11 cellular contexts compared by ENCODE assay signal in the genomic region with DNA sequence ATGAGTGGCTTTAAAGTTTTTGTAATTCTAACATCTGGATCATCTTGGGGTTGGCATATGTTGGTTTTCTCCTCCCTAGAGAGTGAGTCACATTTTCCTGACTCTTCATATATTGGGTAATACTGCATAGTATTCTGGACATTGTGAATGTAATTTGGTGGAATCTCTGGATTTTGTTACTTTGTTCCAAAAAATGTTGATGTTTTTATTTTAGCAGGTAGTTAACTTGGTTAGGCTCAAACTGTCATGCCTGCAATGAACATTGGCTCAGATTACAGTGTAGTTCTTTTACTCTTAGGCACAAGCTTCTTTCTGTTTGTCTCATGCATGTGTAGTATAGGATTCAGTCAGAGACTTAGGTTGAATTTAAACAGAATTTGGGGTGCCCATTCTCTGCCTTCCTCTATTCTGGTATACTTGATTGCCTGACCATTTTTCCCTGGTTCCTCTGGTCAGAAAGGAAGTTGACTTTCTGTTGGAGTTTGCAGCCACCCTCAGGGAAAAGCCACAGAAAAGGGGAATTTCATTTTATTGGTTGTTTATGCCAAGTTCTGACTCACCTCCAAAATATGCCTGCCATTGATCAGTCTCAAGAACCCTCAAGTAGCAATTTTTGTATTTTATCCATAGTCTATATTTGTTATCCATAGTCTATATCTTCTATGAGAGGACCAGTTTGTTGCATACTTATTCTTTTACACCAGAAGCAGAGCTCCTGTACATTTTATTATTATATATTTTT.
A peak's percentile ranks its signal among the peaks of the same experiment; 100 is the strongest.
DNase-seq lines count a peak whose midpoint lies in the region; FAIRE-seq and TF ChIP-seq lines count a peak whose summit lies in the region.
"Had no signal": no experiment of that assay in that cellular context is flagged by ENCODE, and none has a peak within 500 bp of the region (broad histone marks: within the 10 kb centered on the region; RNA-seq: fewer than 3 reads in every experiment).

No MANE protein-coding gene starts in this region.

- DNase-seq in AG08395 (ENCODE audit: low spot score) (peak; percentile 72), H54 (ENCODE audit: insufficient read length, low spot score) (peak; percentile 5), T1000 (lab: John Stamatoyannopoulos, UW) (peak; percentile 11), foreskin melanocyte (peak; percentile 53), COR-L47 (lab: John Stamatoyannopoulos, UW) (no peak), prostate gland (ENCODE audit: low spot score) (no peak), cerebellar cortex (ENCODE audit: low spot score) (no peak), SW480 (ENCODE audit: low spot score) (no peak)
- DNase-seq: activated naive CD8-positive, alpha-beta T cell treated with anti-CD3 and anti-CD28 coated beads for 36 hours; MM.1S; stimulated activated CD4-positive, alpha-beta T cell treated with anti-CD3 and anti-CD28 coated beads, Interleukin-15, amount 100 ng/mL, for 24 hours had no signal

- H3K27ac ChIP-seq in prostate gland = no peak overlapping the region

- no peaks in the 10 kb centered on the region for H3K27me3 ChIP-seq in prostate gland (replicated peaks; ENCODE audit: insufficient read depth)

- FAIRE-seq in H54 (lab: Jason Lieb, UNC) = peak; percentile 97

- no peak for TF ChIP-seq CTCF in prostate gland (IDR thresholded peaks at IDR 0.05)

- no peak for TF ChIP-seq POLR2A in H54 (IDR thresholded peaks at IDR 0.05; ENCODE audit: low read depth, low read length)
- TF ChIP-seq POLR2A in prostate gland (IDR thresholded peaks at IDR 0.05) = no peak

- H3K36me3 ChIP-seq in prostate gland = no peaks in the 10 kb centered on the region

- H3K9me3 ChIP-seq in prostate gland = no peaks in the 10 kb centered on the region

- H3K4me3 ChIP-seq in prostate gland = no peak overlapping the region

- intact Hi-C loops in prostate gland (cut with DNase I) = no loop called here

- H3K4me1 ChIP-seq in prostate gland (replicated peaks) = no peaks in the 10 kb centered on the region

Comparison
In these comparisons a context has a peak if more than half of its experiments do, and no peak if none do; other contexts are left out.
1. DNase-seq: peak in AG08395 (single experiment), H54 (single experiment), T1000 (single experiment) and foreskin melanocyte (single experiment); none in COR-L47 (single experiment), prostate gland (single experiment), cerebellar cortex (single experiment) and SW480 (single experiment).